ENCODE assay signal across 19 cellular contexts in the genomic region with DNA sequence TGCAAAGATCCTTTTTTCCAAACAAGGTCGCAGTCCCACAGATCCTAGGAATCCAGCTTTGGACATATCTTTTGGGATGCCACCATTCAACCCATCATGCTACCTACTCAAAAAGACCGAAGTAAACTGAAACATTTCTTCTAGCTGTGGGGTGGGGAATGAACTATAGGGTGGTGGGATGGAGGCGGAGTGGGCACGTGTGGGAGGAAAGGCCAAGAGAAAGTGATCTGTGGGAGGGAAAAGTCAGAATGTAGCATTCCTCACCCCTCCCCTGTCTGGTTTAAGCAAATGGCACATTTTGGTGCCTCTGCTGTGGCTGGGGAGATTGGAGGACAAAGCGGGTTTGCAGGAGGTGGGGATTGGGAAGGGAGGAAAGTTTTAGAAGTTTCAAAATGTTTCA. TPM values are rescaled to one million over a fixed set of nuclear protein-coding genes. Genes with fewer than 3 reads are reported as not detected.
"Had no signal": no experiment of that assay in that cellular context is flagged by ENCODE, and none has a peak within 500 bp of the region (broad histone marks: within the 10 kb centered on the region; RNA-seq: fewer than 3 reads in every experiment).

No MANE protein-coding gene starts in this region.

- H3K4me1 Mint-ChIP-seq: central memory CD8-positive, alpha-beta T cell; natural killer cell had no signal

- H3K27ac ChIP-seq: body of pancreas, testis had no signal

- FAIRE-seq: TTC549 had no signal

- H3K27ac Mint-ChIP-seq: activated naive CD4-positive, alpha-beta T cell treated with anti-CD3 and anti-CD28 coated beads, Interleukin-2, amount 50 U/mL, for 24 hours; natural killer cell had no signal

- H3K27me3 ChIP-seq: body of pancreas, testis had no signal

- H3K4me3 Mint-ChIP-seq: activated naive CD4-positive, alpha-beta T cell treated with anti-CD3 and anti-CD28 coated beads, Interleukin-2, amount 50 U/mL, for 24 hours; central memory CD8-positive, alpha-beta T cell; natural killer cell had no signal

- H3K27me3 Mint-ChIP-seq: activated naive CD4-positive, alpha-beta T cell treated with anti-CD3 and anti-CD28 coated beads, Interleukin-2, amount 50 U/mL, for 24 hours had no signal

- H3K9me3 Mint-ChIP-seq: activated naive CD4-positive, alpha-beta T cell treated with anti-CD3 and anti-CD28 coated beads, Interleukin-2, amount 50 U/mL, for 24 hours; central memory CD8-positive, alpha-beta T cell; natural killer cell had no signal

- DNase-seq: activated CD4-positive, alpha-beta T cell treated with anti-CD3 and anti-CD28 coated beads, Interleukin-2, amount 50 U/mL, for 1 hour; activated T-cell treated with anti-CD3 and anti-CD28 coated beads for 4 hours; amniotic stem cell; body of pancreas; effector memory CD4-positive, alpha-beta T cell; left cardiac atrium; natural killer cell; occipital lobe; stimulated activated CD4-positive, alpha-beta T cell treated with anti-CD3 and anti-CD28 coated beads, Interleukin-4, amount 100 ng/mL, for 1 hour; stimulated activated CD8-positive, alpha-beta memory T cell treated with anti-CD3 and anti-CD28 coated beads, Interleukin-4, amount 100 ng/mL, for 48 hours; stimulated activated naive CD8-positive, alpha-beta T cell treated with anti-CD3 and anti-CD28 coated beads, Interleukin-15, Interleukin-2, amounts not matched to agents 100 U/mL and 50 U/mL, for 24 hours; T-helper 2 cell; testis had no signal

- H3K36me3 Mint-ChIP-seq: activated naive CD4-positive, alpha-beta T cell treated with anti-CD3 and anti-CD28 coated beads, Interleukin-2, amount 50 U/mL, for 24 hours; natural killer cell had no signal

- H3K4me3 ChIP-seq: body of pancreas, lung, testis had no signal

- H3K9me3 ChIP-seq: body of pancreas, testis had no signal

RNA-seq across cellular contexts. Expression of a gene that starts 59.2 kb away (rescaled TPM):
- total RNA-seq: activated CD8-positive, alpha-beta memory T cell treated with anti-CD3 and anti-CD28 coated beads for 36 hours; body of pancreas; glomerular endothelial cell; natural killer cell; occipital lobe had no signal
